In the genomic region with DNA sequence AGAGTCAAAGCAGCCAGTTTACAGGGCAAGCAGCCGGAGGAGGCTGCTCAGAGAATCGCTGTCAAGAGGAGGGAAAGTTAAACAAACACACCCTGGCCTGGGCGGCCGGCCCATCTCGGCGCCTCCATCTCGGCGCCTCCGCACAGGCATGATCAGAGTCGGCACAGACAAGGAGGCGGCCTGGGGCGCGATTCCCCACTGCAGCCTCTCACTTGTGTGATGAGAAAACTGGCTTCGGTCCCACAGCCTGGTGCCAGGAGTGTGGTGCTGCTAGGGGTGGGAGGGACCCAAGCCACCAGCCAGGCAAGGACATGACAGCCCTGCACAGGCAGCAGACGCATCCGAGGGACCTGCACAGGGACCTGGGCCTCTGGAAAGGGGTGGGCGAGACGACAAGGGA, we compare ENCODE assay signal across 12 cellular contexts. TPM values are rescaled to one million over a fixed set of nuclear protein-coding genes. Genes with fewer than 3 reads are reported as not detected.
DNase-seq lines count a peak whose midpoint lies in the region; ATAC-seq, FAIRE-seq and TF ChIP-seq lines count a peak whose summit lies in the region.
"Had no signal": no experiment of that assay in that cellular context is flagged by ENCODE, and none has a peak within 500 bp of the region (broad histone marks: within the 10 kb centered on the region; RNA-seq: fewer than 3 reads in every experiment).

No MANE protein-coding gene starts in this region.

- WGBS in K562 (ENCODE audit: insufficient coverage, low coverage, missing lambda C conversion rate), result 94% methylated on average over 15 of the region's 18 CpGs

- no peak overlapping the region for H2AFZ ChIP-seq in K562 (ENCODE audit: low read depth, low read length)

- no peak for TF ChIP-seq CTCF in K562 (IDR thresholded peaks at IDR 0.05 in 2 of 3, conservative IDR thresholded peaks at IDR 0.05 in 1 of 3; ENCODE audit: insufficient read depth in 2 of 3, low read depth in 1 of 3, low read length in 3 of 3)
- no peak for TF ChIP-seq CTCF in foreskin keratinocyte (conservative IDR thresholded peaks at IDR 0.05)

- no peak for FAIRE-seq in K562 (lab: Jason Lieb, UNC)

- CTCF ChIA-PET in K562 (lab: Yijun Ruan, JAX; ENCODE audit: low intra/inter-chr PET ratio), result no interaction called here

- no peak overlapping the region for H3K27ac ChIP-seq in K562 (ENCODE audit: extremely low read depth, low read depth, low read length)
- no peak overlapping the region for H3K27ac ChIP-seq in foreskin keratinocyte
- H3K27ac ChIP-seq: 22Rv1, tibial nerve had no signal

- H3K4me3 ChIP-seq in K562, result no peak overlapping the region
- H3K4me3 ChIP-seq: tibial nerve had no signal

- no peaks in the 10 kb centered on the region for H3K9me1 ChIP-seq in K562 (ENCODE audit: control insufficient read depth, insufficient read depth, low read length)

- intact Hi-C loops in K562 (cut with micrococcal nuclease) (no loop called here), left colon (cut with DNase I, micrococcal nuclease) (no loop called here)

- TF ChIP-seq RAD21 in K562 (CRISPR knock-in tag; conservative IDR thresholded peaks at IDR 0.05 in 1 of 2, IDR thresholded peaks at IDR 0.05 in 1 of 2), result no peak

- H3K9ac ChIP-seq in K562 (ENCODE audit: insufficient read depth in 1 of 2, low read depth in 2 of 2, low read length in 2 of 2), result peak overlapping the region in 1 of 2 experiments; percentile 35; a peak in 1 of 4 replicates

- peaks cover 72% of the 10 kb centered on the region; the same call in 2 of the 3 replicates for H3K36me3 ChIP-seq in K562 (ENCODE audit: control insufficient read depth, insufficient read depth, low read length)

- peaks cover 0 to 37% of the 10 kb centered on the region in 2 experiments; a peak in 2 of 5 replicates for H3K4me1 ChIP-seq in K562 (replicated peaks in 1 of 2; ENCODE audit: control insufficient read depth in 2 of 2, insufficient read depth in 2 of 2, low read length in 2 of 2)
- no peaks in the 10 kb centered on the region for H3K4me1 ChIP-seq in foreskin keratinocyte
- H3K4me1 ChIP-seq: tibial nerve had no signal

- in situ Hi-C loops in K562 (cut with MboI), result no loop called here

- DNase-seq in DMS 273 (lab: John Stamatoyannopoulos, UW; ENCODE audit: unreplicated experiment), result peak; percentile 27
- no peak for DNase-seq in DMS 273 treated with DMSO at 0.1 percent for 48 hours (lab: John Stamatoyannopoulos, UW)
- no peak for DNase-seq in K562 (ENCODE audit: extremely low read depth in 1 of 4, low spot score in 3 of 4)
- peak in 1 of 2 donors; percentile 56 for DNase-seq in left colon
- peak; percentile 69 for DNase-seq in superior temporal gyrus (ENCODE audit: extremely low spot score)
- DNase-seq in foreskin keratinocyte, result no peak
- no peak for DNase-seq in SW 1271 (lab: John Stamatoyannopoulos, UW)
- DNase-seq: activated CD8-positive, alpha-beta T cell treated with anti-CD3 and anti-CD28 coated beads, Interleukin-2, amount 10 ng/mL, durations not matched to agents 7 days and 5 days; endodermal cell had no signal

- ATAC-seq in K562 (no peak), left colon (peak; percentile 93), foreskin keratinocyte (no peak), GM19467 (IDR thresholded peaks at IDR 0.05; ENCODE audit: unreplicated experiment) (no peak)
- ATAC-seq: activated CD8-positive, alpha-beta T cell treated with anti-CD3 and anti-CD28 coated beads, Interleukin-2, amount 10 ng/mL, durations not matched to agents 7 days and 5 days had no signal

- H3K79me2 ChIP-seq in K562 (ENCODE audit: control insufficient read depth, insufficient read depth, low read length), result no peaks in the 10 kb centered on the region

- TF ChIP-seq POLR2A in K562 (conservative IDR thresholded peaks at IDR 0.05), result no peak

- H3K9me3 ChIP-seq in K562 (replicated peaks; ENCODE audit: control insufficient read depth, insufficient read depth, low read depth, low read length), result no peaks in the 10 kb centered on the region
- H3K9me3 ChIP-seq: tibial nerve had no signal

- POLR2A ChIA-PET in K562 (lab: Yijun Ruan, JAX), result no interaction called here

- H4K20me1 ChIP-seq in K562 (replicated peaks; ENCODE audit: control insufficient read depth, insufficient read depth, low read length), result no peaks in the 10 kb centered on the region

- H3K27me3 ChIP-seq in K562 (ENCODE audit: control insufficient read depth in 2 of 2, insufficient read depth in 2 of 2, low read length in 2 of 2), result no peaks in the 10 kb centered on the region
- H3K27me3 ChIP-seq in foreskin keratinocyte, result no peaks in the 10 kb centered on the region
- H3K27me3 ChIP-seq: tibial nerve had no signal

- no TSS peak for BruUV-seq in K562 (replicated peaks; lab: Mats Ljungman, UMichigan)

- no peak overlapping the region for H3K4me2 ChIP-seq in K562 (ENCODE audit: insufficient read depth, low read length)

- no peak for TF ChIP-seq EP300 in K562 (IDR thresholded peaks at IDR 0.05; ENCODE audit: low read length)

RNA-seq across cellular contexts. Expression of gene SLC38A10, which starts 17.7 kb away (rescaled TPM):
- total RNA-seq in K562 (2011; cell fraction: chromatin; rRNA removed; ENCODE audit: low replicate concordance), result 96.2 and 235 TPM in 2 replicates
- total RNA-seq in K562 (2011; cell fraction: nucleolus; rRNA removed), result 109 and 114 TPM in 2 replicates
- 104 and 132 TPM in 2 replicates for total RNA-seq in K562 (2011; cell fraction: nucleoplasm; rRNA removed)
- 35.6 and 35.8 TPM in 2 replicates for total RNA-seq in K562 (2014; rRNA removed)
- 4.3 and 5.2 TPM in 2 replicates for total RNA-seq in K562 (2014; rRNA removed; fragmentation: Illumina TruSeq; extraction: Trizol)
- total RNA-seq in K562 (2015; rRNA removed; fragmentation: Illumina TruSeq; extraction: Trizol), result 15.5 and 16.1 TPM in 2 replicates
- total RNA-seq in K562 (2021), result 52.8 and 54.2 TPM in 2 replicates
- polyA plus RNA-seq in K562 (2011; rRNA removed), result 13.1 and 18.0 TPM in 2 replicates
- polyA plus RNA-seq in K562 (2011; cell fraction: cytosol; rRNA removed), result 18.4 and 29.4 TPM in 2 replicates
- polyA plus RNA-seq in K562 (2011; cell fraction: nucleus; rRNA removed), result 50.2 and 67.4 TPM in 2 replicates
- 38.9 and 86.6 TPM in 2 replicates for polyA plus RNA-seq in K562 (2012)
- polyA plus RNA-seq in K562 (2014; fragmentation: Illumina TruSeq; extraction: Trizol), result 13.8 and 24.0 TPM in 2 replicates
- polyA plus RNA-seq in K562 (2014; fragmentation: Nextera tagmentation; extraction: Ambion mirVana), result under 1 TPM; 0.45 to 0.92 TPM
- polyA plus RNA-seq in K562 (2014; rRNA removed), result 31.7 and 32.1 TPM in 2 replicates
- 16.9 and 24.8 TPM in 2 replicates for polyA minus RNA-seq in K562 (2011; rRNA and poly(A)+ RNA removed)
- polyA minus RNA-seq in K562 (2011; cell fraction: cytosol; rRNA and poly(A)+ RNA removed), result 54.3 and 65.3 TPM in 2 replicates
- 28.7 and 33.2 TPM in 2 replicates for polyA minus RNA-seq in K562 (2011; cell fraction: nucleus; rRNA and poly(A)+ RNA removed)
- 10 to 100 TPM; 84.7 to 86.7 TPM for total RNA-seq in left colon
- 36.6 and 41.3 TPM in 2 replicates for total RNA-seq in foreskin keratinocyte
- 35.3 and 38.3 TPM in 2 replicates for polyA plus RNA-seq in foreskin keratinocyte

RNA-seq across cellular contexts. Expression of gene NDUFAF8, which starts 38.3 kb away (rescaled TPM):
- total RNA-seq in K562 (2011; cell fraction: chromatin; rRNA removed; ENCODE audit: low replicate concordance), result 68.1 and 75.3 TPM in 2 replicates
- total RNA-seq in K562 (2011; cell fraction: nucleolus; rRNA removed), result 29.2 and 40.8 TPM in 2 replicates
- 60.6 and 70.4 TPM in 2 replicates for total RNA-seq in K562 (2011; cell fraction: nucleoplasm; rRNA removed)
- total RNA-seq in K562 (2014; rRNA removed), result 107 and 136 TPM in 2 replicates
- 102 and 107 TPM in 2 replicates for total RNA-seq in K562 (2014; rRNA removed; fragmentation: Illumina TruSeq; extraction: Trizol)
- total RNA-seq in K562 (2015; rRNA removed; fragmentation: Illumina TruSeq; extraction: Trizol), result 84.5 and 90.0 TPM in 2 replicates
- 83.7 and 87.1 TPM in 2 replicates for total RNA-seq in K562 (2021)
- polyA plus RNA-seq in K562 (2011; rRNA removed), result 88.8 and 116 TPM in 2 replicates
- polyA plus RNA-seq in K562 (2011; cell fraction: cytosol; rRNA removed), result 77.7 and 122 TPM in 2 replicates
- polyA plus RNA-seq in K562 (2011; cell fraction: nucleus; rRNA removed), result 40.8 and 50.9 TPM in 2 replicates
- 37.9 and 163 TPM in 2 replicates for polyA plus RNA-seq in K562 (2012)
- 33.5 and 44.1 TPM in 2 replicates for polyA plus RNA-seq in K562 (2014; fragmentation: Illumina TruSeq; extraction: Trizol)
- 10 to 100 TPM; 13.5 to 17.4 TPM for polyA plus RNA-seq in K562 (2014; fragmentation: Nextera tagmentation; extraction: Ambion mirVana)
- polyA plus RNA-seq in K562 (2014; rRNA removed), result 138 and 144 TPM in 2 replicates
- polyA minus RNA-seq in K562 (2011; rRNA and poly(A)+ RNA removed), result 36.1 and 37.7 TPM in 2 replicates
- 4.4 and 14.6 TPM in 2 replicates for polyA minus RNA-seq in K562 (2011; cell fraction: cytosol; rRNA and poly(A)+ RNA removed)
- polyA minus RNA-seq in K562 (2011; cell fraction: nucleus; rRNA and poly(A)+ RNA removed), result 11.4 and 14.2 TPM in 2 replicates
- total RNA-seq in left colon, result 10 to 100 TPM; 23.2 to 29.9 TPM
- 144 and 194 TPM in 2 replicates for total RNA-seq in foreskin keratinocyte
- 172 and 212 TPM in 2 replicates for polyA plus RNA-seq in foreskin keratinocyte

RNA-seq across cellular contexts. Expression of gene TEPSIN, which starts 38.6 kb away (rescaled TPM):
- total RNA-seq in K562 (2011; cell fraction: chromatin; rRNA removed; ENCODE audit: low replicate concordance), result 40.8 and 141 TPM in 2 replicates
- 87.2 and 95.9 TPM in 2 replicates for total RNA-seq in K562 (2011; cell fraction: nucleolus; rRNA removed)
- total RNA-seq in K562 (2011; cell fraction: nucleoplasm; rRNA removed), result 46.2 and 50.4 TPM in 2 replicates
- total RNA-seq in K562 (2014; rRNA removed) (10.0 and 18.0 TPM in 2 replicates), K562 (2014; rRNA removed; fragmentation: Illumina TruSeq; extraction: Trizol) (1.8 and 2.1 TPM in 2 replicates), K562 (2015; rRNA removed; fragmentation: Illumina TruSeq; extraction: Trizol) (5.1 and 5.7 TPM in 2 replicates), K562 (2021) (24.8 and 29.8 TPM in 2 replicates), left colon (10 to 100 TPM; 34.3 to 34.6 TPM), foreskin keratinocyte (14.4 and 16.7 TPM in 2 replicates)
- polyA plus RNA-seq in K562 (2011; rRNA removed) (6.6 and 9.8 TPM in 2 replicates), K562 (2014; fragmentation: Illumina TruSeq; extraction: Trizol) (5.3 and 7.2 TPM in 2 replicates), K562 (2014; fragmentation: Nextera tagmentation; extraction: Ambion mirVana) (under 1 TPM; 0.80 to 0.81 TPM), K562 (2014; rRNA removed) (15.2 and 22.7 TPM in 2 replicates), foreskin keratinocyte (14.1 and 14.5 TPM in 2 replicates)
- polyA plus RNA-seq in K562 (2011; cell fraction: cytosol; rRNA removed), result 8.0 and 15.3 TPM in 2 replicates
- polyA plus RNA-seq in K562 (2011; cell fraction: nucleus; rRNA removed), result 105 and 184 TPM in 2 replicates
- polyA plus RNA-seq in K562 (2012), result 12.5 and 21.3 TPM in 2 replicates
- 3.7 and 4.7 TPM in 2 replicates for polyA minus RNA-seq in K562 (2011; rRNA and poly(A)+ RNA removed)
- 4.6 and 6.4 TPM in 2 replicates for polyA minus RNA-seq in K562 (2011; cell fraction: cytosol; rRNA and poly(A)+ RNA removed)
- polyA minus RNA-seq in K562 (2011; cell fraction: nucleus; rRNA and poly(A)+ RNA removed), result 37.2 and 42.8 TPM in 2 replicates

RNA-seq across cellular contexts. Expression of gene CEP131, which starts 54.7 kb away (rescaled TPM):
- total RNA-seq in K562 (2011; cell fraction: chromatin; rRNA removed; ENCODE audit: low replicate concordance), result 15.6 and 46.2 TPM in 2 replicates
- total RNA-seq in K562 (2011; cell fraction: nucleolus; rRNA removed), result 30.3 and 31.2 TPM in 2 replicates
- total RNA-seq in K562 (2011; cell fraction: nucleoplasm; rRNA removed), result 11.7 and 22.0 TPM in 2 replicates
- total RNA-seq in K562 (2014; rRNA removed) (18.3 and 21.2 TPM in 2 replicates), K562 (2014; rRNA removed; fragmentation: Illumina TruSeq; extraction: Trizol) (0.99 and 1.2 TPM in 2 replicates), K562 (2015; rRNA removed; fragmentation: Illumina TruSeq; extraction: Trizol) (6.3 and 8.8 TPM in 2 replicates), K562 (2021) (14.9 and 16.7 TPM in 2 replicates), left colon (1 to 10 TPM; 4.7 to 9.5 TPM), foreskin keratinocyte (10.9 and 12.1 TPM in 2 replicates)
- polyA plus RNA-seq in K562 (2011; rRNA removed) (2.3 and 4.7 TPM in 2 replicates), K562 (2014; fragmentation: Illumina TruSeq; extraction: Trizol) (1.7 and 5.3 TPM in 2 replicates), K562 (2014; fragmentation: Nextera tagmentation; extraction: Ambion mirVana) (under 1 TPM; 0.24 to 0.34 TPM), K562 (2014; rRNA removed) (12.4 and 17.1 TPM in 2 replicates), foreskin keratinocyte (10.8 and 13.2 TPM in 2 replicates)
- 3.2 and 5.1 TPM in 2 replicates for polyA plus RNA-seq in K562 (2011; cell fraction: cytosol; rRNA removed)
- polyA plus RNA-seq in K562 (2011; cell fraction: nucleus; rRNA removed), result 21.2 and 39.0 TPM in 2 replicates
- polyA plus RNA-seq in K562 (2012), result 16.5 and 26.3 TPM in 2 replicates
- 1.1 and 1.4 TPM in 2 replicates for polyA minus RNA-seq in K562 (2011; rRNA and poly(A)+ RNA removed)
- 4.2 and 7.9 TPM in 2 replicates for polyA minus RNA-seq in K562 (2011; cell fraction: cytosol; rRNA and poly(A)+ RNA removed)
- 7.3 and 8.8 TPM in 2 replicates for polyA minus RNA-seq in K562 (2011; cell fraction: nucleus; rRNA and poly(A)+ RNA removed)

Comparison
In these comparisons a context has a peak if more than half of its experiments do, and no peak if none do; other contexts are left out.
1. DNase-seq: peak in DMS 273 (single experiment) and superior temporal gyrus (single experiment); none in DMS 273 treated with DMSO at 0.1 percent for 48 hours (single experiment), K562 (0 of 4), foreskin keratinocyte (0 of 2) and SW 1271 (0 of 2).